In the genomic region with DNA sequence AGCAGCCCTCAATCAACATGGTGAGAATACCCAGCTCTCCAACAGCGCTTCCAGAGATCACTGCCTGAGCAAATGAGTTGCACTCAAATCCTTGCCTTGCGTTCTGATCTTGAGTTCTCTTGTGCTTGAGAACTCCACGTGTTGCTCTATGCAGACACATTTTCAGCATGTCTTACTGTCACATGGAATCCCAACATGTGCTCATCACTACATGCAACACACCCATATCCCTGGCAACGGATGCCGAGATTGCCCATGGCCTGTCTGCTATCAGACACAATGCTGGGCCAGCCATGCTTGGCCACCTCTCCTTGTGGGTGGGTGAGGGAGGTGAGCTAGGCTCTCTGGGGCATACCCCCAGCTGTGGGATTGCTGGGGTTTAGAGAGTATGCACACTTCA, we compare ENCODE assay signal across 21 cellular contexts.
DNase-seq lines count a peak whose midpoint lies in the region; ATAC-seq, FAIRE-seq and TF ChIP-seq lines count a peak whose summit lies in the region.
"Had no signal": no experiment of that assay in that cellular context is flagged by ENCODE, and none has a peak within 500 bp of the region (broad histone marks: within the 10 kb centered on the region; RNA-seq: fewer than 3 reads in every experiment).

No MANE protein-coding gene starts in this region.

- in situ Hi-C loops in IMR-90 (cut with MboI; ENCODE audit: low sequenced_read_pairs): no loop called here

- ATAC-seq in IMR-90 (ENCODE audit: low read depth): no peak
- no peak for ATAC-seq in GM18498 (IDR thresholded peaks at IDR 0.05; ENCODE audit: unreplicated experiment)
- ATAC-seq: GM12878 had no signal

- TF ChIP-seq POLR2A in IMR-90 (IDR thresholded peaks at IDR 0.05; ENCODE audit: low read depth, low read length): no peak

- POLR2A ChIA-PET in IMR-90 (lab: Charles Lee; ENCODE audit: unreplicated experiment): no interaction called here

- H2BK120ac ChIP-seq in IMR-90 (ENCODE audit: low read depth, low read length): no peak overlapping the region
- no peak overlapping the region for H2BK120ac ChIP-seq in trophoblast cell (ENCODE audit: insufficient read depth, low read length, poor library complexity)

- H4K8ac ChIP-seq in IMR-90 (ENCODE audit: low read depth in 2 of 2, low read length in 2 of 2) (no peak overlapping the region), trophoblast cell (ENCODE audit: low read depth, low read length) (no peak overlapping the region)

- peaks cover 1% of the 10 kb centered on the region; the same call in 1 of the 2 replicates for H3K27me3 ChIP-seq in IMR-90 (ENCODE audit: control insufficient read depth, insufficient read depth, low read length)
- H3K27me3 ChIP-seq in trophoblast cell (ENCODE audit: insufficient read depth, low read length): no peaks in the 10 kb centered on the region
- H3K27me3 ChIP-seq: BE2C had no signal

- H3K79me2 ChIP-seq in trophoblast cell (ENCODE audit: control insufficient read depth, insufficient read depth, low read length, poor library complexity): no peaks in the 10 kb centered on the region

- H3K14ac ChIP-seq in IMR-90 (replicated peaks; ENCODE audit: low read depth, low read length) (no peak overlapping the region), trophoblast cell (ENCODE audit: low read length) (no peak overlapping the region)

- H4K5ac ChIP-seq in IMR-90 (ENCODE audit: low read depth, low read length): no peak overlapping the region

- no peaks in the 10 kb centered on the region for H3K36me3 ChIP-seq in IMR-90 (ENCODE audit: control insufficient read depth, insufficient read depth, low read length)
- no peaks in the 10 kb centered on the region for H3K36me3 ChIP-seq in trophoblast cell (ENCODE audit: control insufficient read depth in 1 of 2, insufficient read depth in 2 of 2, low read length in 2 of 2)
- H3K36me3 ChIP-seq: BE2C had no signal

- H3K56ac ChIP-seq in IMR-90 (ENCODE audit: extremely low read depth, insufficient read depth, low read length): no peak overlapping the region

- WGBS in IMR-90 (ENCODE audit: extremely low coverage in 2 of 2, insufficient read length in 1 of 2), 2 experiments: 59% methylated on average over 3 of the region's 5 CpGs; no CpG with 5 or more reads in 1 of the 2 experiments
- WGBS in trophoblast cell (ENCODE audit: extremely low coverage, insufficient coverage, insufficient read length): no CpG with 5 or more reads among the region's 5 CpGs

- H3K4me3 ChIP-seq in IMR-90 (ENCODE audit: insufficient read depth, low read depth, low read length) (no peak overlapping the region), trophoblast cell (ENCODE audit: low read depth, low read length) (peak overlapping the region; percentile 12)
- H3K4me3 ChIP-seq: GM12878, GM23248 had no signal

- H3K23ac ChIP-seq in IMR-90 (ENCODE audit: low read depth, low read length) (no peak overlapping the region), trophoblast cell (ENCODE audit: low read length) (no peak overlapping the region)

- H4K91ac ChIP-seq in IMR-90 (ENCODE audit: insufficient read depth, low read depth, low read length) (no peak overlapping the region), trophoblast cell (ENCODE audit: low read depth, low read length) (no peak overlapping the region)

- H2AFZ ChIP-seq in IMR-90 (replicated peaks; ENCODE audit: low read length, poor library complexity): peak overlapping the region; percentile 51
- H2AFZ ChIP-seq in trophoblast cell (ENCODE audit: insufficient read depth, low read length, poor library complexity): no peak overlapping the region
- H2AFZ ChIP-seq: GM23248 had no signal

- H2BK12ac ChIP-seq in trophoblast cell (ENCODE audit: low read length): no peak overlapping the region

- H3K9me1 ChIP-seq in IMR-90 (ENCODE audit: insufficient read depth, low read length): no peaks in the 10 kb centered on the region

- DNase-seq in IMR-90: no peak
- DNase-seq in islet precursor cell: peak; percentile 43
- no peak for DNase-seq in trophoblast cell
- DNase-seq in putamen (ENCODE audit: low spot score): no peak
- no peak for DNase-seq in frontal cortex (ENCODE audit: low spot score in 2 of 2)
- DNase-seq: ACHN; BE2C; C1 segment of cervical spinal cord; CD4-positive, CD25-positive, alpha-beta regulatory T cell; CD8-positive, alpha-beta memory T cell; COR-L47; DMS 273 treated with DMSO at 0.1 percent for 48 hours; DMS53; DND-41; EL; GM23248; HCEC 1CT had no signal

- no peak for TF ChIP-seq RAD21 in IMR-90 (IDR thresholded peaks at IDR 0.05; ENCODE audit: low read length)

- H3K4me2 ChIP-seq in IMR-90 (ENCODE audit: low read depth, low read length) (no peak overlapping the region), trophoblast cell (ENCODE audit: low read length) (no peak overlapping the region)

- no peak overlapping the region for H3K4ac ChIP-seq in IMR-90 (ENCODE audit: low read depth, low read length)
- no peak overlapping the region for H3K4ac ChIP-seq in trophoblast cell (ENCODE audit: low read depth, low read length)

- H2AK9ac ChIP-seq in IMR-90 (replicated peaks; ENCODE audit: low read depth, low read length, poor library complexity): no peak overlapping the region

- CTCF ChIA-PET in IMR-90 (lab: Yijun Ruan, JAX): no interaction called here

- no peak overlapping the region for H2BK5ac ChIP-seq in IMR-90 (ENCODE audit: low read depth, low read length, poor library complexity, severe bottlenecking)
- H2BK5ac ChIP-seq in trophoblast cell (ENCODE audit: low read depth, low read length, poor library complexity): no peak overlapping the region

- H2AK5ac ChIP-seq in IMR-90 (ENCODE audit: low read depth, low read length) (no peak overlapping the region), trophoblast cell (ENCODE audit: low read length) (no peak overlapping the region)

- no peak overlapping the region for H2BK15ac ChIP-seq in IMR-90 (ENCODE audit: low read depth, low read length)

- no peak overlapping the region for H2BK20ac ChIP-seq in IMR-90 (ENCODE audit: low read depth, low read length)

- H3K9ac ChIP-seq in IMR-90 (ENCODE audit: low read depth, low read length) (no peak overlapping the region), trophoblast cell (ENCODE audit: low read length) (no peak overlapping the region)
- H3K9ac ChIP-seq: GM23248 had no signal

- H3K79me1 ChIP-seq in IMR-90 (ENCODE audit: low read depth in 1 of 2, low read length in 2 of 2) (no peaks in the 10 kb centered on the region), trophoblast cell (ENCODE audit: low read length) (no peaks in the 10 kb centered on the region)

- H4K20me1 ChIP-seq in IMR-90 (ENCODE audit: insufficient read depth, low read length): no peaks in the 10 kb centered on the region

- H3K9me3 ChIP-seq in IMR-90 (ENCODE audit: control insufficient read depth, insufficient read depth, low read length) (no peaks in the 10 kb centered on the region), trophoblast cell (ENCODE audit: insufficient read depth, low read depth, low read length) (peaks cover 1% of the 10 kb centered on the region)
- H3K9me3 ChIP-seq: BE2C had no signal

- BruUV-seq in IMR-90 (replicated peaks; lab: Mats Ljungman, UMichigan): no TSS peak

- no peak overlapping the region for H3K18ac ChIP-seq in IMR-90 (ENCODE audit: low read depth, low read length)
- no peak overlapping the region for H3K18ac ChIP-seq in trophoblast cell (ENCODE audit: low read length)

- dilution Hi-C loops in IMR-90 (cut with HindIII; ENCODE audit: low sequenced_read_pairs, unreplicated experiment): no loop called here

- no peak for FAIRE-seq in frontal cortex (lab: Jason Lieb, UNC)
- FAIRE-seq: A204.1, GM12878, GM19239 had no signal

- no peaks in the 10 kb centered on the region for H3K4me1 ChIP-seq in IMR-90 (ENCODE audit: control insufficient read depth, insufficient read depth, low read length)
- H3K4me1 ChIP-seq in trophoblast cell (ENCODE audit: control insufficient read depth in 1 of 2, insufficient read depth in 2 of 2, low read length in 2 of 2): no peaks in the 10 kb centered on the region

- intact Hi-C loops in IMR-90 (cut with micrococcal nuclease): no loop called here

- no peak overlapping the region for H4K12ac ChIP-seq in trophoblast cell (ENCODE audit: low read depth, low read length)

- H3K27ac ChIP-seq in IMR-90 (ENCODE audit: insufficient read depth, low read length) (no peak overlapping the region), trophoblast cell (ENCODE audit: low read depth, low read length) (no peak overlapping the region)
- H3K27ac ChIP-seq: GM23248 had no signal

- TF ChIP-seq CTCF in IMR-90 (conservative IDR thresholded peaks at IDR 0.05; ENCODE audit: low read depth, low read length): no peak

TF ChIP-seq in IMR-90, 13 proteins besides CTCF, POLR2A, EP300 and RAD21 (continues in another document):
- TF ChIP-seq SMC3 (IDR thresholded peaks at IDR 0.05; ENCODE audit: low read depth, low read length): no peak
- TF ChIP-seq RCOR1 (IDR thresholded peaks at IDR 0.05; ENCODE audit: insufficient replicate concordance, low read length): no peak
- TF ChIP-seq RFX5 (IDR thresholded peaks at IDR 0.05; ENCODE audit: low read depth, low read length): no peak
- TF ChIP-seq FOS (IDR thresholded peaks at IDR 0.05; ENCODE audit: low read depth, low read length): no peak
- no peak for TF ChIP-seq MXI1 (IDR thresholded peaks at IDR 0.05; ENCODE audit: borderline replicate concordance, low read depth, low read length)
- TF ChIP-seq BHLHE40 (IDR thresholded peaks at IDR 0.05; ENCODE audit: low read depth, low read length): no peak
- TF ChIP-seq MAZ (IDR thresholded peaks at IDR 0.05; ENCODE audit: borderline replicate concordance, low read depth, low read length): no peak
- TF ChIP-seq CHD1 (IDR thresholded peaks at IDR 0.05; ENCODE audit: low read depth, low read length): no peak
- TF ChIP-seq, protein P1, sequence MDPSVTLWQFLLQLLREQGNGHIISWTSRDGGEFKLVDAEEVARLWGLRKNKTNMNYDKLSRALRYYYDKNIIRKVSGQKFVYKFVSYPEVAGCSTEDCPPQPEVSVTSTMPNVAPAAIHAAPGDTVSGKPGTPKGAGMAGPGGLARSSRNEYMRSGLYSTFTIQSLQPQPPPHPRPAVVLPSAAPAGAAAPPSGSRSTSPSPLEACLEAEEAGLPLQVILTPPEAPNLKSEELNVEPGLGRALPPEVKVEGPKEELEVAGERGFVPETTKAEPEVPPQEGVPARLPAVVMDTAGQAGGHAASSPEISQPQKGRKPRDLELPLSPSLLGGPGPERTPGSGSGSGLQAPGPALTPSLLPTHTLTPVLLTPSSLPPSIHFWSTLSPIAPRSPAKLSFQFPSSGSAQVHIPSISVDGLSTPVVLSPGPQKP (IDR thresholded peaks at IDR 0.05; ENCODE audit: borderline replicate concordance, low read depth, low read length): no peak
- TF ChIP-seq, protein P2, sequence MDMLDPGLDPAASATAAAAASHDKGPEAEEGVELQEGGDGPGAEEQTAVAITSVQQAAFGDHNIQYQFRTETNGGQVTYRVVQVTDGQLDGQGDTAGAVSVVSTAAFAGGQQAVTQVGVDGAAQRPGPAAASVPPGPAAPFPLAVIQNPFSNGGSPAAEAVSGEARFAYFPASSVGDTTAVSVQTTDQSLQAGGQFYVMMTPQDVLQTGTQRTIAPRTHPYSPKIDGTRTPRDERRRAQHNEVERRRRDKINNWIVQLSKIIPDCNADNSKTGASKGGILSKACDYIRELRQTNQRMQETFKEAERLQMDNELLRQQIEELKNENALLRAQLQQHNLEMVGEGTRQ (IDR thresholded peaks at IDR 0.05; ENCODE audit: low read depth, low read length): no peak
- TF ChIP-seq MAFK (IDR thresholded peaks at IDR 0.05; ENCODE audit: low read depth, low read length): no peak
